Comparison of ENCODE assay signal across 15 cellular contexts in genomic region chr15:79878078-79878705, GRCh38. TPM values are rescaled to one million over a fixed set of nuclear protein-coding genes. Genes with fewer than 3 reads are reported as not detected.
DNase-seq lines count a peak whose midpoint lies in the region; ATAC-seq, FAIRE-seq and TF ChIP-seq lines count a peak whose summit lies in the region.
"Had no signal": no experiment of that assay in that cellular context is flagged by ENCODE, and none has a peak within 500 bp of the region (broad histone marks: within the 10 kb centered on the region; RNA-seq: fewer than 3 reads in every experiment).

No MANE protein-coding gene starts in this region.

- DNase-seq in HepG2 (ENCODE audit: low spot score) (no peak), right lobe of liver (no peak), DMS79 (lab: John Stamatoyannopoulos, UW) (no peak), SHP77 (lab: John Stamatoyannopoulos, UW) (no peak)
- DNase-seq in central memory CD8-positive, alpha-beta T cell (ENCODE audit: low spot score in 2 of 2): no peak
- DNase-seq: Caco-2; CD8-positive, alpha-beta memory T cell; DMS53; H7 had no signal

- peaks cover 39% of the 10 kb centered on the region for H3K36me3 Mint-ChIP-seq in central memory CD8-positive, alpha-beta T cell (ENCODE audit: insufficient read depth)

- H3K4me1 Mint-ChIP-seq in central memory CD8-positive, alpha-beta T cell: peaks cover 5% of the 10 kb centered on the region
- H3K4me1 Mint-ChIP-seq: GM23338 had no signal

- H3K9me3 ChIP-seq in HepG2 (ENCODE audit: low read length) (peaks cover 39% of the 10 kb centered on the region), right lobe of liver (peaks cover 0 to 5% (median 2%) of the 10 kb centered on the region in 4 donors), iPS-20b (ENCODE audit: insufficient read depth, low read depth, low read length) (peaks cover 60% of the 10 kb centered on the region)

- H3K36me3 ChIP-seq in HepG2 (replicated peaks in 1 of 2; ENCODE audit: control insufficient read depth in 1 of 2, insufficient read depth in 2 of 2, low read length in 2 of 2) (peaks cover 9 to 60% of the 10 kb centered on the region in 2 experiments), right lobe of liver (peaks cover 0 to 36% (median 2%) of the 10 kb centered on the region in 4 donors), iPS-20b (ENCODE audit: insufficient read depth, low read depth, low read length) (peaks cover 86% of the 10 kb centered on the region)

- H3K4me2 ChIP-seq in HepG2 (ENCODE audit: low read depth, low read length): no peak overlapping the region
- H3K4me2 ChIP-seq: GM23338 had no signal

- H3K4me3 ChIP-seq in HepG2 (replicated peaks in 1 of 3; ENCODE audit: insufficient read depth in 1 of 3, low read depth in 2 of 3, low read length in 3 of 3): no peak overlapping the region
- H3K4me3 ChIP-seq in right lobe of liver: no peak overlapping the region
- peak overlapping the region; percentile 30; the same call in 1 of the 2 replicates for H3K4me3 ChIP-seq in iPS-20b (ENCODE audit: low read length)
- H3K4me3 ChIP-seq: GM23338 had no signal

- no TSS peak for BruUV-seq in HepG2 (replicated peaks; lab: Mats Ljungman, UMichigan)

- POLR2A ChIA-PET in HepG2 (lab: Yijun Ruan, JAX): no interaction called here

- TF ChIP-seq CTCF in HepG2 (CRISPR knock-in tag; IDR thresholded peaks at IDR 0.05): no peak
- TF ChIP-seq CTCF in right lobe of liver (IDR thresholded peaks at IDR 0.05): no peak

- no peak overlapping the region for H3K9ac ChIP-seq in HepG2 (ENCODE audit: insufficient read depth, low read depth, low read length)
- H3K9ac ChIP-seq in iPS-20b (ENCODE audit: low read depth, low read length): no peak overlapping the region

- CTCF ChIA-PET in HepG2 (lab: Yijun Ruan, JAX; ENCODE audit: low intra/inter-chr PET ratio, low total read pairs): no interaction called here

- H3K27ac ChIP-seq in HepG2 (ENCODE audit: extremely low read length, insufficient read depth, low read length) (no peak overlapping the region), right lobe of liver (no peak overlapping the region), iPS-20b (ENCODE audit: low read length) (no peak overlapping the region)
- H3K27ac ChIP-seq: 22Rv1 had no signal

- intact Hi-C loops in HepG2 (cut with micrococcal nuclease; ENCODE audit: unreplicated experiment): no loop called here
- intact Hi-C loops in right lobe of liver (cut with DNase I): no loop called here

- TF ChIP-seq RAD21 in HepG2 (CRISPR knock-in tag; IDR thresholded peaks at IDR 0.05): no peak

- H3K27me3 ChIP-seq in HepG2 (ENCODE audit: control insufficient read depth in 1 of 2, insufficient read depth in 2 of 2, low read length in 2 of 2) (no peaks in the 10 kb centered on the region), right lobe of liver (no peaks in the 10 kb centered on the region), iPS-20b (ENCODE audit: insufficient read depth, low read length) (no peaks in the 10 kb centered on the region)

- H3K9me3 Mint-ChIP-seq in central memory CD8-positive, alpha-beta T cell: peaks cover 5% of the 10 kb centered on the region

- peaks cover 38% of the 10 kb centered on the region for H3K4me1 ChIP-seq in HepG2 (ENCODE audit: insufficient read depth, low read length)
- H3K4me1 ChIP-seq in right lobe of liver: peaks cover 0 to 34% (median 2%) of the 10 kb centered on the region in 4 donors
- no peaks in the 10 kb centered on the region for H3K4me1 ChIP-seq in iPS-20b (ENCODE audit: insufficient read depth, low read length)
- H3K4me1 ChIP-seq: Caco-2 had no signal

- no peak for ATAC-seq in HepG2
- no peak for ATAC-seq in right lobe of liver
- no peak for ATAC-seq in central memory CD8-positive, alpha-beta T cell (replicated peaks; ENCODE audit: extremely low read depth, poor library complexity, severe bottlenecking)
- no peak for ATAC-seq in GM18511 (IDR thresholded peaks at IDR 0.05; ENCODE audit: unreplicated experiment)
- ATAC-seq: GM23338 had no signal

- no peaks in the 10 kb centered on the region for H4K20me1 ChIP-seq in HepG2 (ENCODE audit: insufficient read depth, low read length)

- TF ChIP-seq POLR2A in HepG2 (IDR thresholded peaks at IDR 0.05; ENCODE audit: insufficient read depth in 1 of 2, low read depth in 2 of 2, low read length in 2 of 2): no peak
- TF ChIP-seq POLR2A in right lobe of liver (IDR thresholded peaks at IDR 0.05): no peak

- no peak for FAIRE-seq in HepG2 (lab: Jason Lieb, UNC)
- FAIRE-seq: GM18507, HTR-8/SVneo had no signal

- no peak overlapping the region for H2AFZ ChIP-seq in HepG2 (ENCODE audit: low read length)
- H2AFZ ChIP-seq: GM23338 had no signal

- TF ChIP-seq EP300 in HepG2 (IDR thresholded peaks at IDR 0.05; ENCODE audit: low read depth in 2 of 2, low read length in 2 of 2): no peak
- TF ChIP-seq EP300 in HepG2 (CRISPR knock-in tag; IDR thresholded peaks at IDR 0.05; ENCODE audit: borderline replicate concordance): no peak

- H3K27me3 Mint-ChIP-seq in central memory CD8-positive, alpha-beta T cell: no peaks in the 10 kb centered on the region
- H3K27me3 Mint-ChIP-seq: CD8-positive, alpha-beta memory T cell had no signal

- H3K27ac Mint-ChIP-seq in central memory CD8-positive, alpha-beta T cell (ENCODE audit: low read depth): peak overlapping the region; percentile 41
- H3K27ac Mint-ChIP-seq: CD8-positive, alpha-beta memory T cell; GM23338 had no signal

- no peak overlapping the region for H3K4me3 Mint-ChIP-seq in central memory CD8-positive, alpha-beta T cell
- H3K4me3 Mint-ChIP-seq: CD8-positive, alpha-beta memory T cell; GM23338 had no signal

- in situ Hi-C loops in HepG2 (cut with HindIII; ENCODE audit: extremely low pct_ligation_motif_present, low pct_unique_long_range_greater_than_20kb): loop anchor here (25.0 kb wide), 1 partner anchor 284 kb away; the partner anchor contains the start of gene FAH

- 93% methylated on average over 7 of the region's 7 CpGs for WGBS in HepG2 (ENCODE audit: low lambda C conversion rate)
- WGBS in right lobe of liver (ENCODE audit: insufficient coverage, low coverage, low lambda C conversion rate, missing lambda C conversion rate): 81% methylated on average over 6 of the region's 7 CpGs

- H3K79me2 ChIP-seq in HepG2 (ENCODE audit: insufficient read depth, low read length): peaks cover 5% of the 10 kb centered on the region

TF ChIP-seq in HepG2, 621 proteins besides CTCF, POLR2A, EP300 and RAD21:
- 0 out of 2 replicates have a peak, but pooled peaks have one; percentile 56 for TF ChIP-seq ZNF280D (CRISPR knock-in tag; IDR thresholded peaks at IDR 0.05)
- TF ChIP-seq MIER2 (CRISPR knock-in tag; IDR thresholded peaks at IDR 0.05): no peak

RNA-seq across cellular contexts. Expression of gene MTHFS, which starts 18.6 kb away (rescaled TPM):
- 37.0 and 52.4 TPM in 2 replicates for total RNA-seq in HepG2 (2016; rRNA removed; fragmentation: Illumina TruSeq; extraction: Trizol)
- total RNA-seq in HepG2 (2016; cell fraction: cytosol; rRNA removed; fragmentation: Illumina TruSeq; extraction: Trizol; ENCODE audit: low read depth): 27.5 and 32.2 TPM in 2 replicates
- 35.9 and 52.4 TPM in 2 replicates for total RNA-seq in HepG2 (2016; cell fraction: insoluble cytoplasmic fraction; rRNA removed; fragmentation: Illumina TruSeq; extraction: Trizol)
- total RNA-seq in HepG2 (2016; cell fraction: membrane; rRNA removed; fragmentation: Illumina TruSeq; extraction: Trizol): 35.1 and 35.8 TPM in 2 replicates
- 20.8 and 21.2 TPM in 2 replicates for total RNA-seq in HepG2 (2016; cell fraction: nucleus; rRNA removed; fragmentation: Illumina TruSeq; extraction: Trizol)
- 48.7 and 49.7 TPM in 2 replicates for polyA plus RNA-seq in HepG2 (2011; rRNA removed)
- polyA plus RNA-seq in HepG2 (2011; cell fraction: cytosol; rRNA removed): 51.7 and 69.8 TPM in 2 replicates
- 17.3 and 18.6 TPM in 2 replicates for polyA plus RNA-seq in HepG2 (2011; cell fraction: nucleus; rRNA removed)
- 54.3 and 54.5 TPM in 2 replicates for polyA plus RNA-seq in HepG2 (2012)
- 37.9 and 57.9 TPM in 2 replicates for polyA plus RNA-seq in HepG2 (2016; cell fraction: cytosol; fragmentation: Illumina TruSeq; extraction: Trizol; ENCODE audit: low read depth)
- 97.4 and 99.9 TPM in 2 replicates for polyA plus RNA-seq in HepG2 (2016; cell fraction: insoluble cytoplasmic fraction; fragmentation: Illumina TruSeq; extraction: Trizol; ENCODE audit: low read depth)
- polyA plus RNA-seq in HepG2 (2016; cell fraction: membrane; fragmentation: Illumina TruSeq; extraction: Trizol; ENCODE audit: low read depth): 50.6 and 54.6 TPM in 2 replicates
- polyA plus RNA-seq in HepG2 (2016; cell fraction: nucleus; fragmentation: Illumina TruSeq; extraction: Trizol; ENCODE audit: insufficient read depth, low read depth): 42.9 and 44.8 TPM in 2 replicates
- polyA minus RNA-seq in HepG2 (2011; rRNA and poly(A)+ RNA removed; ENCODE audit: low replicate concordance): 7.5 and 10.8 TPM in 2 replicates
- polyA minus RNA-seq in HepG2 (2011; cell fraction: cytosol; rRNA and poly(A)+ RNA removed): 17.3 and 20.8 TPM in 2 replicates
- 30.0 and 33.6 TPM in 2 replicates for polyA minus RNA-seq in HepG2 (2011; cell fraction: nucleus; rRNA and poly(A)+ RNA removed)
- 100 to 1,000 TPM in 5 of 6 experiments, 10 to 100 TPM in 1; 82.7 to 186 (median 158) TPM for total RNA-seq in right lobe of liver
